In genomic region chr7:12222889-12223579, GRCh38 we compare ENCODE assay signal across 10 cellular contexts. TPM values are rescaled to one million over a fixed set of nuclear protein-coding genes. Genes with fewer than 3 reads are reported as not detected.
A peak's percentile ranks its signal among the peaks of the same experiment; 100 is the strongest.
DNase-seq lines count a peak whose midpoint lies in the region; ATAC-seq and TF ChIP-seq lines count a peak whose summit lies in the region.
"Had no signal": no experiment of that assay in that cellular context is flagged by ENCODE, and none has a peak within 500 bp of the region (broad histone marks: within the 10 kb centered on the region; RNA-seq: fewer than 3 reads in every experiment).

No MANE protein-coding gene starts in this region.

- H4K20me1 ChIP-seq in hepatocyte (ENCODE audit: insufficient read depth, poor library complexity, severe bottlenecking), result no peaks in the 10 kb centered on the region

- no peaks in the 10 kb centered on the region for H3K27me3 ChIP-seq in hepatocyte

- no peaks in the 10 kb centered on the region for H3K27me3 Mint-ChIP-seq in activated T-cell treated with anti-CD3 and anti-CD28 coated beads, Interleukin-2, amount 50 U/mL, for 24 hours

- peaks cover 3% of the 10 kb centered on the region for H3K9me3 Mint-ChIP-seq in activated T-cell treated with anti-CD3 and anti-CD28 coated beads, Interleukin-2, amount 50 U/mL, for 24 hours
- H3K9me3 Mint-ChIP-seq in stimulated activated effector memory CD8-positive, alpha-beta T cell treated with anti-CD3 and anti-CD28 coated beads, Interleukin-12 subunit alpha, Interleukin-12 subunit beta, amount 100 ng/mL, for 72 hours, result no peaks in the 10 kb centered on the region

- TF ChIP-seq CTCF in NB4 (IDR thresholded peaks at IDR 0.05; ENCODE audit: low read depth, low read length), result no peak
- no peak for TF ChIP-seq CTCF in hepatocyte (IDR thresholded peaks at IDR 0.05; ENCODE audit: poor library complexity)

- H3K9me2 ChIP-seq in hepatocyte (replicated peaks; ENCODE audit: insufficient read depth), result no peaks in the 10 kb centered on the region

- peak; percentile 95 for ATAC-seq in HG02884 (IDR thresholded peaks at IDR 0.05; ENCODE audit: unreplicated experiment)
- no peak for ATAC-seq in stimulated activated effector memory CD8-positive, alpha-beta T cell treated with anti-CD3 and anti-CD28 coated beads, Interleukin-12 subunit alpha, Interleukin-12 subunit beta, amount 100 ng/mL, for 72 hours

- DNase-seq in activated T-cell treated with anti-CD3 and anti-CD28 coated beads, Interleukin-2, amount 50 U/mL, for 24 hours, result no peak
- DNase-seq in activated T-cell treated with anti-CD3 and anti-CD28 coated beads for 4 hours (no peak), NB4 (ENCODE audit: low read depth) (peak; percentile 78), hepatocyte (ENCODE audit: low spot score) (no peak), NCI-H1694 (lab: John Stamatoyannopoulos, UW) (no peak), NCI-H526 treated with DMSO at 0.1 percent for 48 hours (lab: John Stamatoyannopoulos, UW) (no peak)
- DNase-seq in stimulated activated effector memory CD8-positive, alpha-beta T cell treated with anti-CD3 and anti-CD28 coated beads, Interleukin-12 subunit alpha, Interleukin-12 subunit beta, amount 100 ng/mL, for 72 hours (ENCODE audit: low spot score in 2 of 2), result no peak

- H3K36me3 Mint-ChIP-seq in activated T-cell treated with anti-CD3 and anti-CD28 coated beads, Interleukin-2, amount 50 U/mL, for 24 hours (ENCODE audit: low read depth), result peaks cover 83% of the 10 kb centered on the region
- H3K36me3 Mint-ChIP-seq in stimulated activated effector memory CD8-positive, alpha-beta T cell treated with anti-CD3 and anti-CD28 coated beads, Interleukin-12 subunit alpha, Interleukin-12 subunit beta, amount 100 ng/mL, for 72 hours, result peaks cover 59% of the 10 kb centered on the region

- no peak overlapping the region for H3K4me2 ChIP-seq in hepatocyte
- H3K4me2 ChIP-seq: smooth muscle cell had no signal

- no peak overlapping the region for H3K4me3 ChIP-seq in NB4 (ENCODE audit: low read depth, low read length)
- no peak overlapping the region for H3K4me3 ChIP-seq in hepatocyte
- H3K4me3 ChIP-seq: SK-N-MC, smooth muscle cell had no signal

- H3K27ac Mint-ChIP-seq in activated T-cell treated with anti-CD3 and anti-CD28 coated beads, Interleukin-2, amount 50 U/mL, for 24 hours, result peak overlapping the region; percentile 85
- H3K27ac Mint-ChIP-seq in stimulated activated effector memory CD8-positive, alpha-beta T cell treated with anti-CD3 and anti-CD28 coated beads, Interleukin-12 subunit alpha, Interleukin-12 subunit beta, amount 100 ng/mL, for 72 hours, result peak overlapping the region; percentile 81

- 50% methylated on average over 1 of the region's 1 CpG for WGBS in hepatocyte (ENCODE audit: low lambda C conversion rate, missing lambda C conversion rate)

- H3K4me3 Mint-ChIP-seq in activated T-cell treated with anti-CD3 and anti-CD28 coated beads, Interleukin-2, amount 50 U/mL, for 24 hours, result peak overlapping the region; percentile 39
- H3K4me3 Mint-ChIP-seq in stimulated activated effector memory CD8-positive, alpha-beta T cell treated with anti-CD3 and anti-CD28 coated beads, Interleukin-12 subunit alpha, Interleukin-12 subunit beta, amount 100 ng/mL, for 72 hours, result no peak overlapping the region

- no peak overlapping the region for H2AFZ ChIP-seq in hepatocyte

- H3K36me3 ChIP-seq in hepatocyte (replicated peaks; ENCODE audit: insufficient read depth, low read depth), result no peaks in the 10 kb centered on the region

- no peaks in the 10 kb centered on the region for H3K9me3 ChIP-seq in hepatocyte (ENCODE audit: low read depth)

- H3K4me1 Mint-ChIP-seq in activated T-cell treated with anti-CD3 and anti-CD28 coated beads, Interleukin-2, amount 50 U/mL, for 24 hours (ENCODE audit: low read depth), result peaks cover 61% of the 10 kb centered on the region
- H3K4me1 Mint-ChIP-seq in stimulated activated effector memory CD8-positive, alpha-beta T cell treated with anti-CD3 and anti-CD28 coated beads, Interleukin-12 subunit alpha, Interleukin-12 subunit beta, amount 100 ng/mL, for 72 hours, result peaks cover 14% of the 10 kb centered on the region

- no peak overlapping the region for H3K27ac ChIP-seq in hepatocyte

- no peak for TF ChIP-seq POLR2A in NB4 (IDR thresholded peaks at IDR 0.05; ENCODE audit: extremely low read depth, insufficient read length)

- H3K4me1 ChIP-seq in hepatocyte (ENCODE audit: insufficient read depth), result no peaks in the 10 kb centered on the region

- peaks cover 3% of the 10 kb centered on the region for H3K79me2 ChIP-seq in hepatocyte

RNA-seq across cellular contexts. Expression of gene TMEM106B, which starts 11.9 kb away (rescaled TPM):
- 118 and 133 TPM in 2 replicates for total RNA-seq in hepatocyte
- polyA plus RNA-seq in hepatocyte, result 37.5 and 39.5 TPM in 2 replicates
